In the genomic region with DNA sequence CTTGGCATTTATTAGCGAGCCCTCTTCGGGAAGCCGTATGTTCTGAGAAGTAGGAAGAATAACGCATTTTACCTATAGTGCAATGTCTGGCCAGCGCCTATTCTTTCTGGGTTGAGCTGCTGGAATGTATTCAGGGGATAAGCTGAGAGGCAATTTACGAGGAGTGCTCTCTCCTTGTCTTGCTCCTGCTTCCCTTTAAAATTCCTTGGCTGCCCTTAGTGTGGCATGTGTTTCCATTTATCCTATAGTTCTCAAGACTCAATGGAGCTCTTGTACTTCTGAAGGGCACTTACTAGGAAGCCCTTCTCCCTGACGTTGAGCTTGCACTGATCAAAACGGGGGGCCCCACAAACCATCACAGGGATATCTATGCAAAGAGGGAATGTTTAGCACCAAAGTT, we compare ENCODE assay signal across 12 cellular contexts.
DNase-seq lines count a peak whose midpoint lies in the region; ATAC-seq and TF ChIP-seq lines count a peak whose summit lies in the region.
"Had no signal": no experiment of that assay in that cellular context is flagged by ENCODE, and none has a peak within 500 bp of the region (broad histone marks: within the 10 kb centered on the region; RNA-seq: fewer than 3 reads in every experiment).

No MANE protein-coding gene starts in this region.

- H3K79me2 ChIP-seq in SK-N-SH (ENCODE audit: insufficient read depth) (no peaks in the 10 kb centered on the region), hepatocyte (no peaks in the 10 kb centered on the region), neural progenitor cell (ENCODE audit: low read depth) (no peaks in the 10 kb centered on the region)

- no peak overlapping the region for H3K9ac ChIP-seq in SK-N-SH
- H3K9ac ChIP-seq in neural progenitor cell: no peak overlapping the region
- H3K9ac ChIP-seq: BLaER1 treated with 17β-estradiol and CSF1 and Interleukin-3, amounts not matched to agents 10 nM and 100 nM had no signal

- intact Hi-C loops in activated T-helper 1 cell treated with anti-CD3 and anti-CD28 coated beads, Interleukin-12 subunit alpha, Interleukin-12 subunit beta, Interleukin-2, Interleukin-4 antibody, amounts not matched to agents 30 ng/mL and 10 ng/mL and 1 ng/mL, durations not matched to agents 14 hours and 24 hours and 36 hours (cut with micrococcal nuclease): no loop called here

- no peaks in the 10 kb centered on the region for H3K36me3 ChIP-seq in SK-N-SH (replicated peaks in 1 of 2; ENCODE audit: control insufficient read depth in 1 of 2, insufficient read depth in 2 of 2, low read length in 1 of 2)
- no peaks in the 10 kb centered on the region for H3K36me3 ChIP-seq in hepatocyte (replicated peaks; ENCODE audit: insufficient read depth, low read depth)
- no peaks in the 10 kb centered on the region for H3K36me3 ChIP-seq in neural progenitor cell

- H3K9me2 ChIP-seq in SK-N-SH (no peaks in the 10 kb centered on the region), hepatocyte (replicated peaks; ENCODE audit: insufficient read depth) (no peaks in the 10 kb centered on the region)

- H3K4me2 ChIP-seq in SK-N-SH (no peak overlapping the region), hepatocyte (no peak overlapping the region), neural progenitor cell (peak overlapping the region; percentile 28)
- H3K4me2 ChIP-seq: BLaER1 treated with 17β-estradiol and CSF1 and Interleukin-3, amounts not matched to agents 10 nM and 100 nM had no signal

- TF ChIP-seq CTCF in SK-N-SH (IDR thresholded peaks at IDR 0.05) (no peak), hepatocyte (IDR thresholded peaks at IDR 0.05; ENCODE audit: poor library complexity) (no peak), neural progenitor cell (IDR thresholded peaks at IDR 0.05) (no peak)

- no peak for TF ChIP-seq EP300 in SK-N-SH (IDR thresholded peaks at IDR 0.05; ENCODE audit: borderline replicate concordance in 1 of 2, low read depth in 1 of 2, low read length in 1 of 2)

- no peak for DNase-seq in SK-N-SH
- peak; percentile 21 for DNase-seq in hepatocyte (ENCODE audit: low spot score)
- peak; percentile 54 for DNase-seq in neural progenitor cell (ENCODE audit: low spot score)
- no peak for DNase-seq in activated T-helper 1 cell treated with anti-CD3 and anti-CD28 coated beads, Interleukin-12 subunit alpha, Interleukin-12 subunit beta, Interleukin-2, Interleukin-4 antibody, amounts not matched to agents 30 ng/mL and 10 ng/mL and 1 ng/mL, durations not matched to agents 14 hours and 24 hours and 36 hours (ENCODE audit: low spot score)
- DNase-seq in dermis blood vessel endothelial cell: no peak
- DNase-seq in anterior cingulate cortex (lab: John Stamatoyannopoulos, UW): no peak
- DNase-seq: 8988T; CD4-positive, CD25-positive, alpha-beta regulatory T cell; DMS53; HCEC 1CT had no signal

- H3F3A ChIP-seq in SK-N-SH (replicated peaks; ENCODE audit: insufficient read depth) (no peaks in the 10 kb centered on the region), neural progenitor cell (ENCODE audit: low read depth) (no peaks in the 10 kb centered on the region)

- peak overlapping the region; percentile 59 for H3K27ac Mint-ChIP-seq in neural progenitor cell
- no peak overlapping the region for H3K27ac Mint-ChIP-seq in activated T-helper 1 cell treated with anti-CD3 and anti-CD28 coated beads, Interleukin-12 subunit alpha, Interleukin-12 subunit beta, Interleukin-2, Interleukin-4 antibody, amounts not matched to agents 30 ng/mL and 10 ng/mL and 1 ng/mL, durations not matched to agents 14 hours and 24 hours and 36 hours

- H4K20me1 ChIP-seq in SK-N-SH (ENCODE audit: insufficient read depth) (no peaks in the 10 kb centered on the region), hepatocyte (ENCODE audit: insufficient read depth, poor library complexity, severe bottlenecking) (no peaks in the 10 kb centered on the region), neural progenitor cell (ENCODE audit: low read depth) (no peaks in the 10 kb centered on the region)
- H4K20me1 ChIP-seq: BLaER1 treated with 17β-estradiol and CSF1 and Interleukin-3, amounts not matched to agents 10 nM and 100 nM had no signal

- H3K4me1 ChIP-seq in SK-N-SH (ENCODE audit: control insufficient read depth in 1 of 2, insufficient read depth in 2 of 2, low read depth in 1 of 2, low read length in 1 of 2): peaks cover 0 to 31% of the 10 kb centered on the region in 2 experiments; a peak in 2 of 4 replicates
- H3K4me1 ChIP-seq in hepatocyte (ENCODE audit: insufficient read depth): peaks cover 11% of the 10 kb centered on the region
- peaks cover 27% of the 10 kb centered on the region for H3K4me1 ChIP-seq in neural progenitor cell
- H3K4me1 ChIP-seq: BLaER1 treated with 17β-estradiol and CSF1 and Interleukin-3, amounts not matched to agents 10 nM and 100 nM had no signal

- no peak overlapping the region for H3K4me3 Mint-ChIP-seq in neural progenitor cell
- H3K4me3 Mint-ChIP-seq in activated T-helper 1 cell treated with anti-CD3 and anti-CD28 coated beads, Interleukin-12 subunit alpha, Interleukin-12 subunit beta, Interleukin-2, Interleukin-4 antibody, amounts not matched to agents 30 ng/mL and 10 ng/mL and 1 ng/mL, durations not matched to agents 14 hours and 24 hours and 36 hours: no peak overlapping the region
- H3K4me3 Mint-ChIP-seq: CD4-positive, CD25-positive, alpha-beta regulatory T cell had no signal

- H2AFZ ChIP-seq in SK-N-SH (ENCODE audit: low read depth) (no peak overlapping the region), hepatocyte (no peak overlapping the region), neural progenitor cell (replicated peaks) (no peak overlapping the region)

- H3K9me3 Mint-ChIP-seq in neural progenitor cell: no peaks in the 10 kb centered on the region
- H3K9me3 Mint-ChIP-seq in activated T-helper 1 cell treated with anti-CD3 and anti-CD28 coated beads, Interleukin-12 subunit alpha, Interleukin-12 subunit beta, Interleukin-2, Interleukin-4 antibody, amounts not matched to agents 30 ng/mL and 10 ng/mL and 1 ng/mL, durations not matched to agents 14 hours and 24 hours and 36 hours: no peaks in the 10 kb centered on the region

- no peak overlapping the region for H3K27ac ChIP-seq in SK-N-SH (ENCODE audit: low read depth in 2 of 2, low read length in 1 of 2)
- H3K27ac ChIP-seq in hepatocyte: no peak overlapping the region
- no peak overlapping the region for H3K27ac ChIP-seq in neural progenitor cell
- H3K27ac ChIP-seq: BLaER1 treated with 17β-estradiol and CSF1 and Interleukin-3, amounts not matched to agents 10 nM and 100 nM had no signal

- H3K27me3 ChIP-seq in SK-N-SH (ENCODE audit: insufficient read depth) (no peaks in the 10 kb centered on the region), hepatocyte (no peaks in the 10 kb centered on the region), neural progenitor cell (no peaks in the 10 kb centered on the region)
- H3K27me3 ChIP-seq: BLaER1 treated with 17β-estradiol and CSF1 and Interleukin-3, amounts not matched to agents 10 nM and 100 nM had no signal

- CTCF ChIA-PET in SK-N-SH (lab: Yijun Ruan, JAX): interaction anchor here (1.1 to 1.5 kb wide), 2 partner anchors 9 to 124 kb away, joined by 3 read pairs; no protein-coding TSS in a partner anchor

- H3K27me3 Mint-ChIP-seq in neural progenitor cell (ENCODE audit: insufficient read depth, low read depth): peaks cover 2% of the 10 kb centered on the region
- peaks cover 3% of the 10 kb centered on the region for H3K27me3 Mint-ChIP-seq in activated T-helper 1 cell treated with anti-CD3 and anti-CD28 coated beads, Interleukin-12 subunit alpha, Interleukin-12 subunit beta, Interleukin-2, Interleukin-4 antibody, amounts not matched to agents 30 ng/mL and 10 ng/mL and 1 ng/mL, durations not matched to agents 14 hours and 24 hours and 36 hours (ENCODE audit: insufficient read depth)
- H3K27me3 Mint-ChIP-seq: CD4-positive, CD25-positive, alpha-beta regulatory T cell had no signal

- ATAC-seq in SK-N-SH treated with all-trans-retinoic acid at 6 μM for 48 hours: peak; percentile 65

- POLR2A ChIA-PET in SK-N-SH (lab: Yijun Ruan, JAX): interaction anchor here (0.7 kb wide), 1 partner anchor 102 kb away, joined by 3 read pairs; no protein-coding TSS in a partner anchor

- 83% methylated on average over 8 of the region's 8 CpGs for WGBS in SK-N-SH (ENCODE audit: low lambda C conversion rate)
- 52% methylated on average over 8 of the region's 8 CpGs for WGBS in hepatocyte (ENCODE audit: low lambda C conversion rate, missing lambda C conversion rate)

- H3K4me3 ChIP-seq in SK-N-SH (ENCODE audit: low read depth in 2 of 2, low read length in 1 of 2): no peak overlapping the region
- H3K4me3 ChIP-seq in hepatocyte: no peak overlapping the region
- H3K4me3 ChIP-seq in neural progenitor cell: no peak overlapping the region
- H3K4me3 ChIP-seq: BLaER1 treated with 17β-estradiol and CSF1 and Interleukin-3, amounts not matched to agents 10 nM and 100 nM had no signal

- H3K36me3 Mint-ChIP-seq in neural progenitor cell: no peaks in the 10 kb centered on the region
- no peaks in the 10 kb centered on the region for H3K36me3 Mint-ChIP-seq in activated T-helper 1 cell treated with anti-CD3 and anti-CD28 coated beads, Interleukin-12 subunit alpha, Interleukin-12 subunit beta, Interleukin-2, Interleukin-4 antibody, amounts not matched to agents 30 ng/mL and 10 ng/mL and 1 ng/mL, durations not matched to agents 14 hours and 24 hours and 36 hours (ENCODE audit: low read depth)

- peaks cover 29% of the 10 kb centered on the region for H3K4me1 Mint-ChIP-seq in neural progenitor cell
- H3K4me1 Mint-ChIP-seq in activated T-helper 1 cell treated with anti-CD3 and anti-CD28 coated beads, Interleukin-12 subunit alpha, Interleukin-12 subunit beta, Interleukin-2, Interleukin-4 antibody, amounts not matched to agents 30 ng/mL and 10 ng/mL and 1 ng/mL, durations not matched to agents 14 hours and 24 hours and 36 hours (ENCODE audit: low read depth): no peaks in the 10 kb centered on the region

- TF ChIP-seq RAD21 in SK-N-SH (IDR thresholded peaks at IDR 0.05; ENCODE audit: low read length): no peak

- H3K9me3 ChIP-seq in SK-N-SH (no peaks in the 10 kb centered on the region), hepatocyte (ENCODE audit: low read depth) (no peaks in the 10 kb centered on the region), neural progenitor cell (ENCODE audit: low read depth) (no peaks in the 10 kb centered on the region)
- H3K9me3 ChIP-seq: BLaER1 treated with 17β-estradiol and CSF1 and Interleukin-3, amounts not matched to agents 10 nM and 100 nM had no signal

TF ChIP-seq in SK-N-SH, 30 proteins besides CTCF, POLR2A, EP300 and RAD21 (continues in another document):
- TF ChIP-seq GABPA (IDR thresholded peaks at IDR 0.05; ENCODE audit: low read depth): no peak
- TF ChIP-seq, protein P1, sequence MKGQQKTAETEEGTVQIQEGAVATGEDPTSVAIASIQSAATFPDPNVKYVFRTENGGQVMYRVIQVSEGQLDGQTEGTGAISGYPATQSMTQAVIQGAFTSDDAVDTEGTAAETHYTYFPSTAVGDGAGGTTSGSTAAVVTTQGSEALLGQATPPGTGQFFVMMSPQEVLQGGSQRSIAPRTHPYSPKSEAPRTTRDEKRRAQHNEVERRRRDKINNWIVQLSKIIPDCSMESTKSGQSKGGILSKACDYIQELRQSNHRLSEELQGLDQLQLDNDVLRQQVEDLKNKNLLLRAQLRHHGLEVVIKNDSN (IDR thresholded peaks at IDR 0.05; ENCODE audit: borderline replicate concordance, low read depth): no peak
- TF ChIP-seq NFIC (IDR thresholded peaks at IDR 0.05; ENCODE audit: borderline replicate concordance): no peak
- no peak for TF ChIP-seq FOXM1 (IDR thresholded peaks at IDR 0.05; ENCODE audit: low read depth)
- TF ChIP-seq JUND (IDR thresholded peaks at IDR 0.05): no peak

Comparison
In these comparisons a context has a peak if more than half of its experiments do, and no peak if none do; other contexts are left out.
1. DNase-seq: peak in hepatocyte (single experiment) and neural progenitor cell (single experiment); none in SK-N-SH (single experiment), activated T-helper 1 cell treated with anti-CD3 and anti-CD28 coated beads, Interleukin-12 subunit alpha, Interleukin-12 subunit beta, Interleukin-2, Interleukin-4 antibody, amounts not matched to agents 30 ng/mL and 10 ng/mL and 1 ng/mL, durations not matched to agents 14 hours and 24 hours and 36 hours (single experiment), dermis blood vessel endothelial cell (single experiment) and anterior cingulate cortex (0 of 58).